In the genomic region with DNA sequence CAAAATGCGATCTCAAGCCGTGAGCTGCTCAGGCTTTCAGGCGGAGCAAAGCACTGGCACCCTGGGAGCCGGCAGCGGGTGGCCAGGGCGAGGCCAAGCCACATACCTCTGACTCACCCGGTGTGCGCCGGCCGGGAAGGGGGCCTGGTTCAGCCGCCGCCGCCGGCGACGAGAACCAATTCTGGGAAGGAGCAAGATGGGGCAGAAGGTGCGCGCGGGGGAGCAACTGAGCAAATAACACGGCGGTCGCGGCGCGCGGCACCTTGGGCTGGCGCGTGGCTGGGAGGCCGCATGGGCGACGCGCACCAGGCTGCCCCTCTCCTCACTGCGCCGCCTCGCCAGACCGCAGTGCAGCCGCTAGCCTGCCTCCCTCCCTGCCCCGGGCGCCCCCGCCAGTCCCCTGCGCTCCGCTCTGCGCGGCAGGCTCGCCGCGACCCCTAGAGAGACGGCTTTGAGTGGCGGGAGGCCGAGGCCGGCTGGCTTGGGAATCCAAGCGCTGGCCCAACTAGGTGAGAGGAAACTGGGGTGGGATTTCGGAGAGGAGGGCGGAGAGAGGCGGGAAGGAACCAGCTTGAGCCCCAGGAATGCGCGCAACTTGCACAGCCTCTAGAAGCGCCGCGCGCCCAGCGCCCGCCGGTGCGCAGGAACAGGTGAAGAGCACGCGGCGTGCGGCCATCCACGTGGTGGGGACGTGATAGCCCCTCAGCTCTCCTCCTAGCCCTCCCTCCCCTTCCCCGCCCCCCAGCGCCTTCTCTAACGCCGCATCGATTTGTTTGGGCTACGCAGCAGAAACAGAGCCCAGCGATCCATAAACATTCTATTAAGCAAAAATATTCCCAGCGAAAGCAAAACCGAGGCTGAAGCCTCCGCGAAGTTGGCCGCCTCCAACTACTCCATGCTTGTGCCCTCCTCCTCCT, we compare ENCODE assay signal across 8 cellular contexts. TPM values are rescaled to one million over a fixed set of nuclear protein-coding genes. Genes with fewer than 3 reads are reported as not detected.
DNase-seq lines count a peak whose midpoint lies in the region; ATAC-seq, FAIRE-seq and TF ChIP-seq lines count a peak whose summit lies in the region.

No MANE protein-coding gene starts in this region.

- ATAC-seq in GM21619 (IDR thresholded peaks at IDR 0.05; ENCODE audit: unreplicated experiment) (no peak), HG03520 (IDR thresholded peaks at IDR 0.05; ENCODE audit: unreplicated experiment) (no peak)

- H3K9me3 Mint-ChIP-seq in endothelial cell (ENCODE audit: unreplicated experiment): no peaks in the 10 kb centered on the region

- DNase-seq in RCC 7860 (ENCODE audit: low spot score): peak; percentile 55
- peak; percentile 44 for DNase-seq in endothelial cell (ENCODE audit: low spot score)
- no peak for DNase-seq in pons (ENCODE audit: low spot score)
- DNase-seq in GM19239 (ENCODE audit: insufficient read length, low spot score): no peak

- peak overlapping the region; percentile 78 to 84 for H3K4me3 ChIP-seq in muscle layer of colon (ENCODE audit: low read depth in 1 of 2, low read length in 2 of 2)

- H3K9me3 ChIP-seq in ES-I3 (ENCODE audit: control insufficient read depth, insufficient read depth, low read length) (no peaks in the 10 kb centered on the region), muscle layer of colon (ENCODE audit: low read length) (no peaks in the 10 kb centered on the region)

- peaks cover 19% of the 10 kb centered on the region for H3K27me3 Mint-ChIP-seq in endothelial cell (ENCODE audit: unreplicated experiment)

- no peak for TF ChIP-seq CTCF in endothelial cell (IDR thresholded peaks at IDR 0.05; ENCODE audit: unreplicated experiment)

- H3K9ac ChIP-seq in ES-I3 (ENCODE audit: low read depth, low read length) (peak overlapping the region; percentile 66), muscle layer of colon (ENCODE audit: low read length) (peak overlapping the region; percentile 96)

- peak overlapping the region; percentile 97 for H3K4me3 Mint-ChIP-seq in endothelial cell (ENCODE audit: unreplicated experiment)

- no peak overlapping the region for H3K27ac Mint-ChIP-seq in endothelial cell (ENCODE audit: unreplicated experiment)

- H3K4me1 ChIP-seq in ES-I3 (ENCODE audit: insufficient read depth, low read length) (peaks cover 30% of the 10 kb centered on the region), muscle layer of colon (ENCODE audit: insufficient read depth, low read length) (peaks cover 38% of the 10 kb centered on the region)

- no peaks in the 10 kb centered on the region for H3K36me3 ChIP-seq in ES-I3 (ENCODE audit: insufficient read depth, low read length)
- no peaks in the 10 kb centered on the region for H3K36me3 ChIP-seq in muscle layer of colon (ENCODE audit: insufficient read depth, low read length)

- no peaks in the 10 kb centered on the region for H3K27me3 ChIP-seq in muscle layer of colon (ENCODE audit: control insufficient read depth in 1 of 2, insufficient read depth in 2 of 2, low read length in 2 of 2)

- peak overlapping the region; percentile 94 for H3K27ac ChIP-seq in muscle layer of colon (ENCODE audit: low read depth, low read length)

- FAIRE-seq in RCC 7860 (lab: Jason Lieb, UNC) (no peak), GM19239 (lab: Jason Lieb, UNC) (no peak)

- H3K36me3 Mint-ChIP-seq in endothelial cell (ENCODE audit: low read depth, unreplicated experiment): peaks cover 24% of the 10 kb centered on the region

- H3K4me1 Mint-ChIP-seq in endothelial cell (ENCODE audit: unreplicated experiment): peaks cover 64% of the 10 kb centered on the region

RNA-seq across cellular contexts. Expression of a gene that starts 3.3 kb away (rescaled TPM):
- total RNA-seq in endothelial cell (ENCODE audit: unreplicated experiment): 258 TPM

Comparison
In these comparisons a context has a peak if more than half of its experiments do, and no peak if none do; other contexts are left out.
1. DNase-seq: peak in RCC 7860 (single experiment) and endothelial cell (single experiment); none in pons (single experiment) and GM19239 (single experiment).